In the genomic region with DNA sequence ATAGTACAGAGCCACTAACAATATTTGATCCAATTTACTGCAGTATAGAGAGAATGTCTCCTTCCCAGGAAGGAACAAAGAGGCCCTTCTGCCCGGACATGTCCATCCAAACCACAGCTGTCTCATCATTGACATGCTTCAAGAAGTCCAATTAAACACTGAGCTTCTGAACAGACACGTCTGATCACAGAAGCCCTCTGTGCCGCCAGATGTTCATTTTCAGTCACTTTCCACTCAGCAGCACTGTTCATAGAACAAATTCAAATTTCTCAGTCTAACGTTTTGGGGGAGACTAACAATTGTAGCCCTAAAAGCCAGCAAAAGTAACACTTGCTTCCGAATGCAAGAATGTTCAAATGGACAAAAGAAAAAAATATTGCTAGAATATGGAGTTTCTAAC, we compare ENCODE assay signal across 8 cellular contexts. TPM values are rescaled to one million over a fixed set of nuclear protein-coding genes. Genes with fewer than 3 reads are reported as not detected.
DNase-seq lines count a peak whose midpoint lies in the region; ATAC-seq, FAIRE-seq and TF ChIP-seq lines count a peak whose summit lies in the region.
"Had no signal": no experiment of that assay in that cellular context is flagged by ENCODE, and none has a peak within 500 bp of the region (broad histone marks: within the 10 kb centered on the region; RNA-seq: fewer than 3 reads in every experiment).

No MANE protein-coding gene starts in this region.

- intact Hi-C loops in pancreas (cut with DNase I) (no loop called here), left colon (cut with DNase I, micrococcal nuclease) (no loop called here)

- H3K27me3 ChIP-seq in GM23248 (replicated peaks; ENCODE audit: insufficient read depth), result no peaks in the 10 kb centered on the region
- no peaks in the 10 kb centered on the region for H3K27me3 ChIP-seq in OCI-LY3 (ENCODE audit: low read depth, low read length)
- H3K27me3 ChIP-seq in pancreas, result no peaks in the 10 kb centered on the region

- peaks cover 34% of the 10 kb centered on the region for H3F3A ChIP-seq in GM23248 (ENCODE audit: insufficient read depth)

- H3K4me3 ChIP-seq in GM23248 (no peak overlapping the region), OCI-LY3 (ENCODE audit: low read length) (peak overlapping the region; percentile 75), epithelial cell of esophagus (ENCODE audit: low read length) (no peak overlapping the region), pancreas (no peak overlapping the region)
- H3K4me3 ChIP-seq: lung had no signal

- H3K9me2 ChIP-seq in GM23248 (ENCODE audit: insufficient read depth), result no peaks in the 10 kb centered on the region

- no peak for FAIRE-seq in pancreas (lab: Jason Lieb, UNC)

- TF ChIP-seq CTCF in OCI-LY3 (IDR thresholded peaks at IDR 0.05; ENCODE audit: low read depth, low read length), result no peak
- no peak for TF ChIP-seq CTCF in epithelial cell of esophagus (IDR thresholded peaks at IDR 0.05; ENCODE audit: insufficient read depth, low read depth, low read length, missing control alignments)
- TF ChIP-seq CTCF in pancreas (IDR thresholded peaks at IDR 0.05), result no peak

- H3K36me3 ChIP-seq in GM23248 (ENCODE audit: low read depth) (peaks cover 28% of the 10 kb centered on the region), OCI-LY3 (replicated peaks; ENCODE audit: low read depth, low read length) (peaks cover 28% of the 10 kb centered on the region), pancreas (peaks cover 0 to 14% (median 0%) of the 10 kb centered on the region in 3 donors)

- WGBS in GM23248 (ENCODE audit: low coverage in 1 of 2, low lambda C conversion rate in 2 of 2, missing lambda C conversion rate in 2 of 2), 2 experiments, result 45 to 47% methylated on average over 5 of the region's 5 CpGs
- 59 to 64% methylated on average over 5 of the region's 5 CpGs for WGBS in pancreas, 2 donors

- H3K4me2 ChIP-seq in GM23248 (ENCODE audit: unreplicated experiment), result peak overlapping the region; percentile 39
- H3K4me2 ChIP-seq in OCI-LY3 (ENCODE audit: low read length), result peak overlapping the region; percentile 91

- no peak overlapping the region for H2AFZ ChIP-seq in GM23248
- H2AFZ ChIP-seq in OCI-LY3 (ENCODE audit: low read depth, low read length), result no peak overlapping the region

- no peak overlapping the region for H3K9ac ChIP-seq in GM23248
- peak overlapping the region; percentile 92 for H3K9ac ChIP-seq in OCI-LY3 (ENCODE audit: low read length)

- peak overlapping the region; percentile 68 for H3K27ac ChIP-seq in GM23248
- peak overlapping the region; percentile 100 for H3K27ac ChIP-seq in OCI-LY3 (ENCODE audit: low read length)
- H3K27ac ChIP-seq in pancreas, result peak overlapping the region in 3 of 4 donors; percentile 25 to 87 (median 84)

- H3K4me1 ChIP-seq in GM23248 (ENCODE audit: insufficient read depth) (peaks cover 37% of the 10 kb centered on the region), OCI-LY3 (ENCODE audit: low read length) (peaks cover 77% of the 10 kb centered on the region), pancreas (peaks cover 4 to 28% (median 27%) of the 10 kb centered on the region in 3 donors)

- H3K9me3 ChIP-seq in GM23248 (ENCODE audit: low read depth) (no peaks in the 10 kb centered on the region), OCI-LY3 (ENCODE audit: insufficient read depth, low read length) (no peaks in the 10 kb centered on the region), pancreas (no peaks in the 10 kb centered on the region)

- ATAC-seq in pancreas, result peak in 1 of 4 donors; percentile 7
- no peak for ATAC-seq in left colon
- ATAC-seq in GM21367 (IDR thresholded peaks at IDR 0.05; ENCODE audit: unreplicated experiment), result no peak

- DNase-seq in GM23248, result no peak
- DNase-seq in epithelial cell of esophagus (ENCODE audit: low read depth), result peak; percentile 92
- no peak for DNase-seq in pancreas
- DNase-seq in left colon, result no peak
- no peak for DNase-seq in stimulated activated CD4-positive, alpha-beta T cell treated with anti-CD3 and anti-CD28 coated beads, Interleukin-2, amount 100 ng/mL, for 24 hours

- in situ Hi-C loops in GM23248 (cut with MboI), result no loop called here

- 0 out of 2 replicates have a peak, but pooled peaks cover 3% of the 10 kb centered on the region for H4K20me1 ChIP-seq in GM23248 (ENCODE audit: insufficient read depth)
- no peaks in the 10 kb centered on the region for H4K20me1 ChIP-seq in OCI-LY3 (ENCODE audit: insufficient read depth, low read length)

- H3K79me2 ChIP-seq in GM23248 (ENCODE audit: insufficient read depth) (peaks cover 99% of the 10 kb centered on the region), OCI-LY3 (ENCODE audit: low read length) (peaks cover 74% of the 10 kb centered on the region)

RNA-seq across cellular contexts. Expression of gene ZC3H7A, which starts 15.3 kb away (rescaled TPM):
- 30.7 and 33.6 TPM in 2 replicates for total RNA-seq in GM23248 (2014; rRNA removed; shearing (Covaris generic))
- polyA plus RNA-seq in GM23248 (2016; fragmentation: Nextera tagmentation; extraction: Ambion mirVana) (48.0 and 49.7 TPM in 2 replicates), pancreas (10 to 100 TPM; 20.0 to 39.6 TPM)
- total RNA-seq in pancreas (10 to 100 TPM; 23.8 to 34.5 (median 30.2) TPM), left colon (10 to 100 TPM; 34.4 to 43.7 TPM)

RNA-seq across cellular contexts. Expression of gene TXNDC11, which starts 39.1 kb away (rescaled TPM):
- total RNA-seq in GM23248 (2014; rRNA removed; shearing (Covaris generic)), result 24.5 and 28.6 TPM in 2 replicates
- polyA plus RNA-seq in GM23248 (2016; fragmentation: Nextera tagmentation; extraction: Ambion mirVana) (24.4 and 25.9 TPM in 2 replicates), pancreas (10 to 100 TPM; 54.7 to 80.8 TPM)
- total RNA-seq in pancreas (10 to 100 TPM; 28.1 to 38.9 (median 35.9) TPM), left colon (10 to 100 TPM; 67.4 TPM)
